Comparison of ENCODE assay signal across 11 cellular contexts in genomic region chr1:203128691-203129500, GRCh38. TPM values are rescaled to one million over a fixed set of nuclear protein-coding genes. Genes with fewer than 3 reads are reported as not detected.
DNase-seq lines count a peak whose midpoint lies in the region; TF ChIP-seq lines count a peak whose summit lies in the region.
"Had no signal": no experiment of that assay in that cellular context is flagged by ENCODE, and none has a peak within 500 bp of the region (broad histone marks: within the 10 kb centered on the region; RNA-seq: fewer than 3 reads in every experiment).

No MANE protein-coding gene starts in this region.

- H3K27me3 ChIP-seq in skeletal muscle tissue (ENCODE audit: control insufficient read depth in 3 of 3, insufficient read depth in 3 of 3, low read length in 3 of 3), result peaks cover 3 to 7% (median 3%) of the 10 kb centered on the region in 3 donors

- H3K4me1 ChIP-seq in HEK293 (ENCODE audit: control insufficient read depth, insufficient read depth, low read length) (no peaks in the 10 kb centered on the region), skeletal muscle tissue (ENCODE audit: control insufficient read depth in 3 of 3, insufficient read depth in 3 of 3, low read length in 3 of 3) (peaks cover 35 to 50% (median 46%) of the 10 kb centered on the region in 3 donors)

- H3K36me3 ChIP-seq in HEK293 (ENCODE audit: control insufficient read depth in 2 of 2, insufficient read depth in 1 of 2, low read length in 2 of 2) (no peaks in the 10 kb centered on the region), skeletal muscle tissue (ENCODE audit: control insufficient read depth in 3 of 3, insufficient read depth in 3 of 3, low read length in 3 of 3) (no peaks in the 10 kb centered on the region)

- peaks cover 0 to 2% (median 0%) of the 10 kb centered on the region in 5 experiments for H3K9me3 Mint-ChIP-seq in brain
- H3K9me3 Mint-ChIP-seq: IgD-negative memory B cell, natural killer cell had no signal

- peaks cover 3% of the 10 kb centered on the region for H3K36me3 Mint-ChIP-seq in brain
- H3K36me3 Mint-ChIP-seq: natural killer cell had no signal

- H3K4me3 ChIP-seq in HEK293 (ENCODE audit: low read depth, low read length) (no peak overlapping the region), skeletal muscle tissue (ENCODE audit: low read length in 3 of 3) (peak overlapping the region in 2 of 3 donors; percentile 68 to 76)

- no peak overlapping the region for H3K27ac ChIP-seq in HEK293 (ENCODE audit: extremely low read depth, low read depth, low read length)
- H3K27ac ChIP-seq in skeletal muscle tissue (ENCODE audit: low read depth, low read length), result no peak overlapping the region

- peaks cover 79% of the 10 kb centered on the region for H3K4me1 Mint-ChIP-seq in brain

- peak overlapping the region; percentile 46 to 94 (median 88) for H3K27ac Mint-ChIP-seq in brain
- H3K27ac Mint-ChIP-seq: IgD-negative memory B cell, natural killer cell had no signal

- DNase-seq in islet precursor cell (peak; percentile 60), NCI-H748 treated with DMSO at 0.1 percent for 48 hours (lab: John Stamatoyannopoulos, UW) (no peak), NCI-H187 treated with DMSO at 0.1 percent for 48 hours (lab: John Stamatoyannopoulos, UW) (no peak), mucosa of gallbladder (ENCODE audit: low spot score) (no peak), NCI-H1048 (lab: John Stamatoyannopoulos, UW) (no peak)
- DNase-seq: natural killer cell; NK-92 treated with Interleukin-12 subunit alpha and Interleukin-12 subunit beta, amount 100 ng/mL, for 24 hours had no signal

- H3K4me3 Mint-ChIP-seq in brain, result peak overlapping the region; percentile 83 to 89 (median 88)
- H3K4me3 Mint-ChIP-seq: IgD-negative memory B cell, natural killer cell had no signal

- H3K27me3 Mint-ChIP-seq in brain, result peaks cover 58% of the 10 kb centered on the region

- peak overlapping the region in 1 of 3 donors; percentile 85 for H3K9ac ChIP-seq in skeletal muscle tissue (ENCODE audit: low read depth in 1 of 3, low read length in 3 of 3)

- CTCF ChIA-PET in HEK293 (lab: Yijun Ruan, JAX), result interaction anchor here (0.6 to 9.1 kb wide), 14 partner anchors 11 to 140 kb away, joined by 3 to 70 read pairs (median 7); no protein-coding TSS in a partner anchor

- TF ChIP-seq CTCF in HEK293 (tag by site-specific recombination; IDR thresholded peaks at IDR 0.05) (no peak), brain (conservative IDR thresholded peaks at IDR 0.05) (no peak)

- POLR2A ChIA-PET in HEK293 (lab: Yijun Ruan, JAX), result interaction anchor here (0.6 to 1.8 kb wide), 8 partner anchors 10 to 176 kb away, joined by 3 to 13 read pairs (median 5); partner anchors contain the start of gene MYBPH

- no peaks in the 10 kb centered on the region for H3K9me3 ChIP-seq in HEK293 (ENCODE audit: control insufficient read depth, insufficient read depth, low read depth, low read length)
- no peaks in the 10 kb centered on the region for H3K9me3 ChIP-seq in skeletal muscle tissue (ENCODE audit: control insufficient read depth in 3 of 3, low read length in 3 of 3)

TF ChIP-seq in HEK293, 187 proteins besides CTCF, POLR2A, EP300 and RAD21:
- TF ChIP-seq GLI4 (tag by site-specific recombination; IDR thresholded peaks at IDR 0.05) (no peak), HIC1 (tag by site-specific recombination; IDR thresholded peaks at IDR 0.05) (peak; percentile 90)
TF ChIP-seq in HEK293: peak in this region for 1.

RNA-seq across cellular contexts. Expression of gene ADORA1, which starts 1.4 kb away (rescaled TPM):
- 32.5 TPM for polyA plus RNA-seq in brain (ENCODE audit: insufficient read depth, low read depth, low replicate concordance)
- total RNA-seq in skeletal muscle tissue, result 2.1 TPM
- total RNA-seq in mucosa of gallbladder, result 7.3 TPM
- total RNA-seq: natural killer cell had no signal
- polyA plus RNA-seq: IgD-negative memory B cell had no signal

RNA-seq across cellular contexts. Expression of gene MYOG, which starts 43.1 kb away (rescaled TPM):
- not detected for polyA plus RNA-seq in brain (ENCODE audit: insufficient read depth, low read depth, low replicate concordance)
- total RNA-seq in skeletal muscle tissue (247 TPM), mucosa of gallbladder (not detected)
- total RNA-seq: natural killer cell had no signal
- polyA plus RNA-seq: IgD-negative memory B cell had no signal

RNA-seq across cellular contexts. Expression of gene MYBPH, which starts 46.7 kb away (rescaled TPM):
- polyA plus RNA-seq in brain (ENCODE audit: insufficient read depth, low read depth, low replicate concordance), result not detected
- 27.7 TPM for total RNA-seq in skeletal muscle tissue
- not detected for total RNA-seq in mucosa of gallbladder
- total RNA-seq: natural killer cell had no signal
- polyA plus RNA-seq: IgD-negative memory B cell had no signal

RNA-seq across cellular contexts. Expression of gene CHI3L1, which starts 57.6 kb away (rescaled TPM):
- polyA plus RNA-seq in brain (ENCODE audit: insufficient read depth, low read depth, low replicate concordance), result 47.9 TPM
- total RNA-seq in skeletal muscle tissue, result 1.0 TPM
- 0.40 TPM for total RNA-seq in mucosa of gallbladder
- polyA plus RNA-seq: IgD-negative memory B cell had no signal

Comparison
In these comparisons a context has a peak if more than half of its experiments do, and no peak if none do; other contexts are left out.
1. RNA of gene MYOG, which starts 43.1 kb away (total RNA-seq): 247 TPM in skeletal muscle tissue (single experiment); not detected in mucosa of gallbladder (single experiment); every median in the first group is over 100 times any median in the second.
2. RNA of gene MYBPH, which starts 46.7 kb away (total RNA-seq): 27.7 TPM in skeletal muscle tissue (single experiment); not detected in mucosa of gallbladder (single experiment); every median in the first group is over 10 times any median in the second.